8 cellular contexts compared by ENCODE assay signal in the genomic region with DNA sequence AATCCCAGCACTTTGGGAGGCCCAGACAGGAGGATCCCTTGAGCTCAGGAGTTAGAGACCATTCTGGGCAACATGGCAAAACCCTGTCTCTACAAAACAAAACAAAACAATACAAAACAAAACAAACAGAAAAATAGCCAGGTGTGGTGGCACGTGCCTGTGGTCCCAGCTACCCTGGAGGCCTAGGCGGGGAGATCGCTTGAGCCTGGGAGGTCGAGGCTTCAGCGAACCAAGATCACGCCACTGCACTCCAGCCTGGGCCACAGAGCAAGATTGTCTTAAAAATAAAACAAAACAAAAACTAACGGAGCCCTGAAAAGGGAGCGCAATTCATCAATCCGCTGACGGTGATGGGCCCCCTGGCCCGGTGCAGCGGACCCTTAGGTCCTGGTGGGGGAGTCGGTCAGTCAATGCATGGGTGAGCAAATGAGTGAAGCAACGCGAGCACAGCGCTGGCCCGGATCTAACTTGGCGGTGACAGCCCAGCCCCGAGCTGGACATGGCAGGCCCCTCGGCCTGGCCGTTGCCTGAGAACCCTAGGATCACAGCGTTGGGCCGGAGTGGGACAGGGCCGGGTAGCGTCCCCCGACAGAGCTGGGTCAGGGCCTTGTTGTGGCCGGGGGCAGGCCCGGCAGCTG. TPM values are rescaled to one million over a fixed set of nuclear protein-coding genes. Genes with fewer than 3 reads are reported as not detected.
DNase-seq lines count a peak whose midpoint lies in the region; ATAC-seq and TF ChIP-seq lines count a peak whose summit lies in the region.

No MANE protein-coding gene starts in this region.

- peak overlapping the region; percentile 95 for H3K9ac ChIP-seq in Loucy (ENCODE audit: low read depth, low read length, poor library complexity, severe bottlenecking)

- H3K36me3 ChIP-seq in Loucy (ENCODE audit: insufficient read depth, low read length) = no peaks in the 10 kb centered on the region
- no peaks in the 10 kb centered on the region for H3K36me3 ChIP-seq in lung (ENCODE audit: control insufficient read depth in 2 of 2, insufficient read depth in 2 of 2, low read length in 2 of 2)

- peaks cover 49% of the 10 kb centered on the region for H3K79me2 ChIP-seq in Loucy (ENCODE audit: insufficient read depth, low read length)

- H3K27me3 ChIP-seq in Loucy (ENCODE audit: insufficient read depth, low read length, poor library complexity, severe bottlenecking) (no peaks in the 10 kb centered on the region), lung (ENCODE audit: control insufficient read depth, insufficient read depth) (no peaks in the 10 kb centered on the region)

- no peaks in the 10 kb centered on the region for H3K9me3 ChIP-seq in Loucy (ENCODE audit: insufficient read depth, low read depth, low read length)
- no peaks in the 10 kb centered on the region for H3K9me3 ChIP-seq in lung (ENCODE audit: control insufficient read depth in 2 of 2, insufficient read depth in 1 of 2, low read length in 1 of 2)

- H3K4me3 ChIP-seq in Loucy (ENCODE audit: low read length, poor library complexity, severe bottlenecking) (peak overlapping the region; percentile 91), coronary artery (peak overlapping the region; percentile 77), lung (peak overlapping the region; percentile 54)

- 34 to 36% methylated on average over 28 of the region's 28 CpGs for WGBS in lung, 2 donors

- H3K9me2 ChIP-seq in Loucy (replicated peaks; ENCODE audit: low read depth, low read length) = no peaks in the 10 kb centered on the region

- peaks cover 13% of the 10 kb centered on the region; the same call in 1 of the 2 replicates for H3F3A ChIP-seq in Loucy (ENCODE audit: low read depth)

- peak; percentile 70 for DNase-seq in AG20443 (ENCODE audit: low spot score)
- no peak for DNase-seq in coronary artery (ENCODE audit: low spot score)
- DNase-seq in lung (ENCODE audit: low spot score) = peak; percentile 38
- DNase-seq in stimulated activated naive CD4-positive, alpha-beta T cell (lab: John Stamatoyannopoulos, UW) = no peak
- DNase-seq in NCI-H2171 treated with DMSO at 0.1 percent for 48 hours (lab: John Stamatoyannopoulos, UW) = no peak
- DNase-seq in NCI-H2196 (lab: John Stamatoyannopoulos, UW; ENCODE audit: unreplicated experiment) = no peak

- H2AFZ ChIP-seq in Loucy (ENCODE audit: low read length) = no peak overlapping the region

- peak overlapping the region; percentile 88 for H3K4me2 ChIP-seq in Loucy (ENCODE audit: low read depth, low read length, poor library complexity, severe bottlenecking)

- TF ChIP-seq CTCF in Loucy (conservative IDR thresholded peaks at IDR 0.05; ENCODE audit: low read length) (no peak; the same call in 1 of the 2 replicates), coronary artery (IDR thresholded peaks at IDR 0.05) (no peak), lung (IDR thresholded peaks at IDR 0.05; ENCODE audit: control extremely low read depth, extremely low read depth) (no peak)

- peak overlapping the region; percentile 81 to 86 for H3K27ac ChIP-seq in coronary artery
- peak overlapping the region; percentile 83 to 88 for H3K27ac ChIP-seq in lung (ENCODE audit: low read depth in 1 of 2, low read length in 1 of 2)

- ATAC-seq in GM19438 (IDR thresholded peaks at IDR 0.05; ENCODE audit: low read depth, unreplicated experiment) (peak; percentile 5), lung (ENCODE audit: insufficient read depth, low FRiP score) (peak; percentile 17)

- peaks cover 64% of the 10 kb centered on the region for H3K4me1 ChIP-seq in Loucy (ENCODE audit: insufficient read depth, low read length, poor library complexity, severe bottlenecking)
- peaks cover 0 to 2% of the 10 kb centered on the region in 2 donors for H3K4me1 ChIP-seq in lung (ENCODE audit: control insufficient read depth in 2 of 2, insufficient read depth in 2 of 2, low read length in 2 of 2)

- no peaks in the 10 kb centered on the region for H4K20me1 ChIP-seq in Loucy (ENCODE audit: insufficient read depth, low read length, poor library complexity, severe bottlenecking)

RNA-seq across cellular contexts. Expression of a gene that starts 52.4 kb away (rescaled TPM):
- 1 to 10 TPM; 3.2 to 4.4 TPM for total RNA-seq in lung
- polyA plus RNA-seq in lung = 1 to 10 TPM; 2.2 to 8.7 TPM

Comparison
In these comparisons a context has a peak if more than half of its experiments do, and no peak if none do; other contexts are left out.
1. DNase-seq: peak in AG20443 (single experiment) and lung (single experiment); none in coronary artery (single experiment), stimulated activated naive CD4-positive, alpha-beta T cell (0 of 6), NCI-H2171 treated with DMSO at 0.1 percent for 48 hours (single experiment) and NCI-H2196 (single experiment).
2. Peak in every context shown above with its lines, with median percentiles within 50 percentile points of each other: H3K4me3 ChIP-seq.